Comparison of ENCODE assay signal across 15 cellular contexts in genomic region chr3:177053107-177053506, GRCh38.
"Had no signal": no experiment of that assay in that cellular context is flagged by ENCODE, and none has a peak within 500 bp of the region (broad histone marks: within the 10 kb centered on the region; RNA-seq: fewer than 3 reads in every experiment).

No MANE protein-coding gene starts in this region.

- H3K27me3 Mint-ChIP-seq: activated CD4-positive, alpha-beta T cell treated with anti-CD3 and anti-CD28 coated beads, Interleukin-2, amount 10 ng/mL, durations not matched to agents 24 days and 14 days; activated CD8-positive, alpha-beta T cell treated with anti-CD3 and anti-CD28 coated beads for 36 hours; activated naive CD4-positive, alpha-beta T cell treated with anti-CD3 and anti-CD28 coated beads, Interleukin-2, amount 50 U/mL, for 24 hours; activated T-helper 17 cell treated with anti-CD3 and anti-CD28 coated beads, Interleukin-2, amount 50 U/mL, for 72 hours had no signal

- DNase-seq: activated CD4-positive, alpha-beta T cell treated with anti-CD3 and anti-CD28 coated beads, Interleukin-2, amount 10 ng/mL, durations not matched to agents 24 days and 14 days; activated CD8-positive, alpha-beta T cell treated with anti-CD3 and anti-CD28 coated beads for 36 hours; activated T-cell treated with anti-CD3 and anti-CD28 coated beads, Interleukin-2, amount 50 U/mL, for 1 hour; dermis blood vessel endothelial cell; immature natural killer cell; kidney glomerular epithelial cell; mesenchymal stem cell; stimulated activated CD8-positive, alpha-beta memory T cell treated with anti-CD3 and anti-CD28 coated beads, Interleukin-4, amount 100 ng/mL, for 48 hours; stimulated activated naive CD8-positive, alpha-beta T cell treated with anti-CD3 and anti-CD28 coated beads, Interleukin-15, Interleukin-2, amounts not matched to agents 100 U/mL and 50 U/mL, for 24 hours; T-helper 1 cell; T1000 had no signal

- ATAC-seq: activated CD8-positive, alpha-beta T cell treated with anti-CD3 and anti-CD28 coated beads for 36 hours; activated T-helper 17 cell treated with anti-CD3 and anti-CD28 coated beads, Interleukin-2, amount 50 U/mL, for 72 hours; stimulated activated naive CD8-positive, alpha-beta T cell treated with anti-CD3 and anti-CD28 coated beads, Interleukin-15, Interleukin-2, amounts not matched to agents 100 U/mL and 50 U/mL, for 24 hours had no signal

- H3K9me3 Mint-ChIP-seq: activated CD4-positive, alpha-beta T cell treated with anti-CD3 and anti-CD28 coated beads, Interleukin-2, amount 10 ng/mL, durations not matched to agents 24 days and 14 days; activated CD8-positive, alpha-beta T cell treated with anti-CD3 and anti-CD28 coated beads for 36 hours; activated naive CD4-positive, alpha-beta T cell treated with anti-CD3 and anti-CD28 coated beads, Interleukin-2, amount 50 U/mL, for 24 hours; activated T-helper 17 cell treated with anti-CD3 and anti-CD28 coated beads, Interleukin-2, amount 50 U/mL, for 72 hours; immature natural killer cell; nephron had no signal

- H3K27ac Mint-ChIP-seq: activated CD4-positive, alpha-beta T cell treated with anti-CD3 and anti-CD28 coated beads, Interleukin-2, amount 10 ng/mL, durations not matched to agents 24 days and 14 days; activated naive CD4-positive, alpha-beta T cell treated with anti-CD3 and anti-CD28 coated beads, Interleukin-2, amount 50 U/mL, for 24 hours; activated T-helper 17 cell treated with anti-CD3 and anti-CD28 coated beads, Interleukin-2, amount 50 U/mL, for 72 hours; immature natural killer cell had no signal

- H3K9me3 ChIP-seq: tibial nerve had no signal

- H3K4me3 Mint-ChIP-seq: activated CD4-positive, alpha-beta T cell treated with anti-CD3 and anti-CD28 coated beads, Interleukin-2, amount 10 ng/mL, durations not matched to agents 24 days and 14 days; activated CD8-positive, alpha-beta T cell treated with anti-CD3 and anti-CD28 coated beads for 36 hours; activated naive CD4-positive, alpha-beta T cell treated with anti-CD3 and anti-CD28 coated beads, Interleukin-2, amount 50 U/mL, for 24 hours; activated T-helper 17 cell treated with anti-CD3 and anti-CD28 coated beads, Interleukin-2, amount 50 U/mL, for 72 hours; immature natural killer cell; nephron had no signal
